ENCODE assay signal across 18 cellular contexts in the genomic region with DNA sequence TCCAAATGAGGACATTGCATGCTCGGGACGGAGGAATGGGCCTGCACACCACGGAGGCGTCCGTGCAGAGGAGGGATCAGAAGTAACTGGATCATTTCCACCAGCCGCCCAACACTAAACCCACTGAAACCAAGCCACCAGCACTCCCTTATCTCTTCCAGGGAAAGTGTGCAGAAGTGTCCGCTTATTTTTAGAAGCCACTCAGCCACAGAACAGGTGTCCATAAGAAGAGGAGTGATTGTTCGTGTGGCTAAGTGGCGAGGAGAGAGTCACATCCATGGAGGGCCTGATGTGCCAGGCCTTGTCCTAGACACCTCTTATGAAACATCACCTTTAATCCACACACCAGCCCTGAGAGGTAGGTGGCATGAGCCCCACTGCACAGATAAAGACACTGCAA.
"Had no signal": no experiment of that assay in that cellular context is flagged by ENCODE, and none has a peak within 500 bp of the region (broad histone marks: within the 10 kb centered on the region; RNA-seq: fewer than 3 reads in every experiment).

No MANE protein-coding gene starts in this region.

- H3K4me1 ChIP-seq: parathyroid adenoma, spleen, transverse colon had no signal

- H3K9ac ChIP-seq: parathyroid adenoma had no signal

- H2AFZ ChIP-seq: parathyroid adenoma had no signal

- DNase-seq: activated CD4-positive, alpha-beta T cell treated with anti-CD3 and anti-CD28 coated beads for 36 hours; activated CD4-positive, alpha-beta T cell treated with anti-CD3 and anti-CD28 coated beads, Interleukin-2, amount 50 U/mL, for 48 hours; activated gamma-delta T cell; effector CD8-positive, alpha-beta T cell; gastrocnemius medialis; head of caudate nucleus; natural killer cell; sigmoid colon; spleen; stimulated activated CD8-positive, alpha-beta memory T cell treated with anti-CD3 and anti-CD28 coated beads, Interleukin-4, amount 100 ng/mL, for 48 hours; stimulated activated naive CD4-positive, alpha-beta T cell; SW 1271; T-helper 2 cell; transverse colon had no signal

- H3K4me3 ChIP-seq: ascending aorta, gastrocnemius medialis, sigmoid colon, spleen, transverse colon had no signal

- H3K27me3 ChIP-seq: ascending aorta, gastrocnemius medialis, neutrophil, sigmoid colon, spleen, transverse colon had no signal

- H3K9me3 ChIP-seq: ascending aorta, gastrocnemius medialis, neutrophil, sigmoid colon, spleen, transverse colon had no signal

- H3K36me3 ChIP-seq: ascending aorta, gastrocnemius medialis, neutrophil, sigmoid colon, spleen, transverse colon had no signal

- ATAC-seq: activated CD4-positive, alpha-beta T cell treated with anti-CD3 and anti-CD28 coated beads for 36 hours; esophagus mucosa; gastrocnemius medialis; natural killer cell had no signal

- H3K27ac ChIP-seq: gastrocnemius medialis, neutrophil, parathyroid adenoma, sigmoid colon, spleen, transverse colon had no signal
